Comparison of ENCODE assay signal across 1 cellular context in the genomic region with DNA sequence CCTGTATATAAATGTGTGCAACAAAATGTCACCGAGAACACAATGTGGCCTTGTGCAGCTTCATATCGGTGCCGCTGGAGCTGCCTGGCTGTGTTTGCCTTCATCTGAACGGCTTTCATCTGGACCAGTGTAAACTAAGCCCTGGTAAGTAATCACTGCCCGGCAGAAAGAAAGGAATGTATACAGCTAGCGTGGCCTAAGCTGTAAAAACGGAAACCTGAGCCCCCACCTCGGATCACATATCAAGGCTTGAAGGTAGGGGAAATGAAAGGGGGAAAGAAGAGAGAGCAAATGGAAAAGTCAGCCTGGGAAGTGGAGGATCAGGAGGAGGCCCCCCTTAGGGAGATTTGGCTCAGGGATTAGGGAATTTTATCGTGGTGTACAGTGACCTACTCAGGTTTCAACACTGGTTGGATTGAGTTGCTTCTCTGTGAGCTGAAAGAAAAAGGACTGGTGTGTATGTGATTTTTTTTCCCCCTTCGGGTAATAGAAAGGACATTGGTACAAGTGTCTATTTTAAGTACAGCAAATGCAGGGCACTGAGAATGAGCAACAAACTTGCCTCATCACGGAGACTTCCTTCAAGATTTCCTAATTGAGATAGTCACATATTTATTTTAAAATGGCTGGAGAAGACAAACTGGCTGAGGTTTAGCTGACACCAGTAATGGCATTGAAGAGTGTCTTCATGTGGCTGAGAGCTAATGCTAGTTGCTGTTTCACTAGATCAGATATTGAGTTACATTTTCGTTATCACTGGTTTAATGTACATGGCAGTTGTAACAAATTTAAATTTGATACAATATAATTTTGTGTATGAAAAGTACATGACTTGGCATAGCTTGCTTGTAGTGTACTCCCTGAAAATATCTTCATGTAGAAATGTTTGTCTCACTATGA.
TF ChIP-seq lines count a peak whose summit lies in the region.

No MANE protein-coding gene starts in this region.

TF ChIP-seq in HepG2, 621 proteins besides CTCF, POLR2A, EP300 and RAD21 (continued from another document):
- TF ChIP-seq, protein P1, sequence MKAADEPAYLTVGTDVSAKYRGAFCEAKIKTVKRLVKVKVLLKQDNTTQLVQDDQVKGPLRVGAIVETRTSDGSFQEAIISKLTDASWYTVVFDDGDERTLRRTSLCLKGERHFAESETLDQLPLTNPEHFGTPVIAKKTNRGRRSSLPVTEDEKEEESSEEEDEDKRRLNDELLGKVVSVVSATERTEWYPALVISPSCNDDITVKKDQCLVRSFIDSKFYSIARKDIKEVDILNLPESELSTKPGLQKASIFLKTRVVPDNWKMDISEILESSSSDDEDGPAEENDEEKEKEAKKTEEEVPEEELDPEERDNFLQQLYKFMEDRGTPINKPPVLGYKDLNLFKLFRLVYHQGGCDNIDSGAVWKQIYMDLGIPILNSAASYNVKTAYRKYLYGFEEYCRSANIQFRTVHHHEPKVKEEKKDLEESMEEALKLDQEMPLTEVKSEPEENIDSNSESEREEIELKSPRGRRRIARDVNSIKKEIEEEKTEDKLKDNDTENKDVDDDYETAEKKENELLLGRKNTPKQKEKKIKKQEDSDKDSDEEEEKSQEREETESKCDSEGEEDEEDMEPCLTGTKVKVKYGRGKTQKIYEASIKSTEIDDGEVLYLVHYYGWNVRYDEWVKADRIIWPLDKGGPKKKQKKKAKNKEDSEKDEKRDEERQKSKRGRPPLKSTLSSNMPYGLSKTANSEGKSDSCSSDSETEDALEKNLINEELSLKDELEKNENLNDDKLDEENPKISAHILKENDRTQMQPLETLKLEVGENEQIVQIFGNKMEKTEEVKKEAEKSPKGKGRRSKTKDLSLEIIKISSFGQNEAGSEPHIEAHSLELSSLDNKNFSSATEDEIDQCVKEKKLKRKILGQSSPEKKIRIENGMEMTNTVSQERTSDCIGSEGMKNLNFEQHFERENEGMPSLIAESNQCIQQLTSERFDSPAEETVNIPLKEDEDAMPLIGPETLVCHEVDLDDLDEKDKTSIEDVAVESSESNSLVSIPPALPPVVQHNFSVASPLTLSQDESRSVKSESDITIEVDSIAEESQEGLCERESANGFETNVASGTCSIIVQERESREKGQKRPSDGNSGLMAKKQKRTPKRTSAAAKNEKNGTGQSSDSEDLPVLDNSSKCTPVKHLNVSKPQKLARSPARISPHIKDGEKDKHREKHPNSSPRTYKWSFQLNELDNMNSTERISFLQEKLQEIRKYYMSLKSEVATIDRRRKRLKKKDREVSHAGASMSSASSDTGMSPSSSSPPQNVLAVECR (CRISPR knock-in tag; IDR thresholded peaks at IDR 0.05; ENCODE audit: borderline replicate concordance): peak; percentile 80; the same call in 1 of the 2 replicates
- TF ChIP-seq MEIS1 (CRISPR knock-in tag; IDR thresholded peaks at IDR 0.05; ENCODE audit: borderline replicate concordance) (no peak), HMG20B (CRISPR knock-in tag; conservative IDR thresholded peaks at IDR 0.05) (peak; percentile 97), NR1H2 (CRISPR knock-in tag; IDR thresholded peaks at IDR 0.05; ENCODE audit: borderline replicate concordance, low read depth) (no peak), CCAR2 (optimal IDR thresholded peaks at IDR 0.05; ENCODE audit: low read depth, low read length) (no peak), RORA (CRISPR knock-in tag; IDR thresholded peaks at IDR 0.05) (no peak)
- TF ChIP-seq, protein P2, sequence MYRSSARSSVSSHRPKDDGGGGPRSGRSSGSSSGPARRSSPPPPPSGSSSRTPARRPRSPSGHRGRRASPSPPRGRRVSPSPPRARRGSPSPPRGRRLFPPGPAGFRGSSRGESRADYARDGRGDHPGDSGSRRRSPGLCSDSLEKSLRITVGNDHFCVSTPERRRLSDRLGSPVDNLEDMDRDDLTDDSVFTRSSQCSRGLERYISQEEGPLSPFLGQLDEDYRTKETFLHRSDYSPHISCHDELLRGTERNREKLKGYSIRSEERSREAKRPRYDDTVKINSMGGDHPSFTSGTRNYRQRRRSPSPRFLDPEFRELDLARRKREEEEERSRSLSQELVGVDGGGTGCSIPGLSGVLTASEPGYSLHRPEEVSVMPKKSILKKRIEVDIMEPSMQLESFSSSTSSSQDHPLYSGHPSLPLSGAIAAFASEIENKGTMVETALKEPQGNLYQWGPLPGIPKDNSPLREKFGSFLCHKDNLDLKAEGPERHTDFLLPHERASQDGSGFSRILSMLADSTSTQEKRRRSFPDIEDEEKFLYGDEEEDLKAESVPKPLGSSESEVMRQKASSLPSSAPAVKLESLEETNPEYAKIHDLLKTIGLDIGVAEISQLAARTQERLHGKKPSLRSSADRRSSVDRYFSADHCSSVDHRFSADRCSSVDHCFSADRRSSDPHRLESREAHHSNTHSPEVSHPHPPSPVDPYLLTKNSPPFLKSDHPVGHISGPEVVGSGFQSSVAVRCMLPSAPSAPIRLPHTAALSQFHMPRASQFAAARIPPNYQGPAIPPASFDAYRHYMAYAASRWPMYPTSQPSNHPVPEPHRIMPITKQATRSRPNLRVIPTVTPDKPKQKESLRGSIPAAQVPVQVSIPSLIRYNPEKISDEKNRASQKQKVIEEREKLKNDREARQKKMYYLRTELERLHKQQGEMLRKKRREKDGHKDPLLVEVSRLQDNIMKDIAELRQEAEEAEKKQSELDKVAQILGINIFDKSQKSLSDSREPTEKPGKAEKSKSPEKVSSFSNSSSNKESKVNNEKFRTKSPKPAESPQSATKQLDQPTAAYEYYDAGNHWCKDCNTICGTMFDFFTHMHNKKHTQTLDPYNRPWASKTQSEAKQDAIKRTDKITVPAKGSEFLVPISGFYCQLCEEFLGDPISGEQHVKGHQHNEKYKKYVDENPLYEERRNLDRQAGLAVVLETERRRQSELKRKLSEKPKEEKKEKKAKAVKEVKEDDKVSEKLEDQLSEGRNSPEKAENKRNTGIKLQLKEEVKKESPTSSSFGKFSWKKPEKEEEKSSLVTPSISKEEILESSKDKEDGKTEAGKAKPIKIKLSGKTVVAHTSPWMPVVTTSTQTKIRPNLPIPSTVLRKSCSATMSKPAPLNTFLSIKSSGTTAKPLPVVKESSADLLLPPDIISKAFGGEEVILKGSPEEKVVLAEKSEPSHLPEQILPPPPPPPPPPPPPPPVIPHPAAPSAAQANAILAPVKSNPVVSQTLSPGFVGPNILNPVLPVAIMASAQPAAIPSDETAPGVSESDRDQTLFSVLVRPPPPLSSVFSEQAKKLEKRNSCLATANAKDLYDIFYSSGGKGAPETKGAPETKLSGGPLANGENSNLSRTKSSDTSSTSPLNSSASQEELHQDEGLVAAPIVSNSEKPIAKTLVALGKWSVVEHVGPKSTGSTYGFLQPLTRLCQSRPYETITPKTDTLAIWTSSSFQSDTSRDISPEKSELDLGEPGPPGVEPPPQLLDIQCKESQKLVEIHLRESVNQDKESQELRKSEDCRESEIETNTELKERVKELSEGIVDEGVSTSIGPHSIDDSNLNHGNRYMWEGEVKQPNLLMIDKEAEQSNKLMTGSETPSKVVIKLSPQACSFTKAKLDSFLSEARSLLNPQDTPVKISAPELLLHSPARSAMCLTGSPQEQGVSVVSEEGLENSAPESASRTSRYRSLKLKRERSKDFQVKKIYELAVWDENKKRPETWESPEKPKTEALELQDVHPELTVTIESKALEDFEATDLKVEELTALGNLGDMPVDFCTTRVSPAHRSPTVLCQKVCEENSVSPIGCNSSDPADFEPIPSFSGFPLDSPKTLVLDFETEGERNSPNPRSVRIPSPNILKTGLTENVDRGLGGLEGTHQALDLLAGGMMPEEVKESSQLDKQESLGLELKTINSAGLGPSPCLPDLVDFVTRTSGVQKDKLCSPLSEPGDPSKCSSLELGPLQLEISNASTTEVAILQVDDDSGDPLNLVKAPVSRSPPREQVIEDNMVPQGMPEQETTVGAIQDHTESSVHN (CRISPR knock-in tag; IDR thresholded peaks at IDR 0.05): no peak
